Comparison of ENCODE assay signal across 1 cellular context in the genomic region with DNA sequence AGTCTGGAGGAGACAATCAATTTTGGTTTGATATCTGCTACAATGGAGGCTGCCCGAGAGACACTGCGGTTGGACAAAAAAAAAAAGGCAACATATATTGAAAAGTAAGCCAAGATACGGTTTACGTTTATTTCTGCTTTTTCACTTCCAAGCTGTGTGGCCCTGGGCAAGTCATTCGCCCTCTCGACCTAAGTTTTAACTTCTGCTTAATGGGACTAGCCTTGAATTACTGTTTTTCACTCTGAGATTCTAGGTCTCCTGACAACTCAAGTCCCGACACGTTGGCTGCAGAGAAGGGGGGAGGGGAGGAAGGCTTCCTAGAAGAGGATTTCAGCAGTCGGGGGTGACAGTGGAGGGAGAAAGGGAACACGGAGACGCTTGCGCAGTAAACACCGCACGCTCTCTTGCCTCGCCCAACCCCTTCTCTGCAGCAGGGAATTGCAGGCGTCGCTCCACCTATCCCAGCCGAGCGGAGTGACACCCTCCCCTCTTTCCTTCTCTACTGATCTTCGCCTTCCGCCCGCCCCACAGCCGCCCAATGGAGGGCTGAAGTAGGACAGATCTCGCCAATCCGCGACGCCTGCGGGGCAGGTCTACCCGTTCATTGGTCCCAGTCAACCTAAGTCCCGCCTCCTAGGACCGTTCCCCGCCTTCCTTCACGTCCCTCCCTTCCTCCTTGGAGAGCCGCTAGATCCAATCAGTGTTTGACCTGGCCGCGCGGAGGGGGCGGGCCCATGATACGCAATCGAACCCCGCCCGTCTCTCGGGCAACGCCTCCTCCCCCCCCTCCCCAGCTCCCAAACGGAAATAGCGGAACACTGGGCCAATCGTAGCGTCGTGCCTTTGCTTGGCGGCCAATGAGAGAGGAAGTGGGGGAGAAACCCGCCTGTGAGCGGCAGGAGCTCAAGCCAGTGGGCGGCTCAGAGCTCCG.
TF ChIP-seq lines count a peak whose summit lies in the region.

No MANE protein-coding gene starts in this region.

TF ChIP-seq in IMR-90, 13 proteins besides CTCF, POLR2A, EP300 and RAD21:
- TF ChIP-seq SMC3 (IDR thresholded peaks at IDR 0.05; ENCODE audit: low read depth, low read length), result no peak
- TF ChIP-seq, protein P1, sequence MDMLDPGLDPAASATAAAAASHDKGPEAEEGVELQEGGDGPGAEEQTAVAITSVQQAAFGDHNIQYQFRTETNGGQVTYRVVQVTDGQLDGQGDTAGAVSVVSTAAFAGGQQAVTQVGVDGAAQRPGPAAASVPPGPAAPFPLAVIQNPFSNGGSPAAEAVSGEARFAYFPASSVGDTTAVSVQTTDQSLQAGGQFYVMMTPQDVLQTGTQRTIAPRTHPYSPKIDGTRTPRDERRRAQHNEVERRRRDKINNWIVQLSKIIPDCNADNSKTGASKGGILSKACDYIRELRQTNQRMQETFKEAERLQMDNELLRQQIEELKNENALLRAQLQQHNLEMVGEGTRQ (IDR thresholded peaks at IDR 0.05; ENCODE audit: low read depth, low read length), result no peak
- peak; percentile 55 for TF ChIP-seq RCOR1 (IDR thresholded peaks at IDR 0.05; ENCODE audit: insufficient replicate concordance, low read length)
- TF ChIP-seq CHD1 (IDR thresholded peaks at IDR 0.05; ENCODE audit: low read depth, low read length), result no peak
- TF ChIP-seq, protein P2, sequence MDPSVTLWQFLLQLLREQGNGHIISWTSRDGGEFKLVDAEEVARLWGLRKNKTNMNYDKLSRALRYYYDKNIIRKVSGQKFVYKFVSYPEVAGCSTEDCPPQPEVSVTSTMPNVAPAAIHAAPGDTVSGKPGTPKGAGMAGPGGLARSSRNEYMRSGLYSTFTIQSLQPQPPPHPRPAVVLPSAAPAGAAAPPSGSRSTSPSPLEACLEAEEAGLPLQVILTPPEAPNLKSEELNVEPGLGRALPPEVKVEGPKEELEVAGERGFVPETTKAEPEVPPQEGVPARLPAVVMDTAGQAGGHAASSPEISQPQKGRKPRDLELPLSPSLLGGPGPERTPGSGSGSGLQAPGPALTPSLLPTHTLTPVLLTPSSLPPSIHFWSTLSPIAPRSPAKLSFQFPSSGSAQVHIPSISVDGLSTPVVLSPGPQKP (IDR thresholded peaks at IDR 0.05; ENCODE audit: borderline replicate concordance, low read depth, low read length), result no peak
- TF ChIP-seq MXI1 (IDR thresholded peaks at IDR 0.05; ENCODE audit: borderline replicate concordance, low read depth, low read length), result no peak
- TF ChIP-seq MAZ (IDR thresholded peaks at IDR 0.05; ENCODE audit: borderline replicate concordance, low read depth, low read length), result peak; percentile 63
- peak; percentile 75 for TF ChIP-seq CEBPB (IDR thresholded peaks at IDR 0.05; ENCODE audit: low read depth, low read length)
- no peak; the same call in 1 of the 2 replicates for TF ChIP-seq NFE2L2 (IDR thresholded peaks at IDR 0.05; ENCODE audit: low read depth, low read length)
- TF ChIP-seq FOS (IDR thresholded peaks at IDR 0.05; ENCODE audit: low read depth, low read length), result peak; percentile 50
- TF ChIP-seq BHLHE40 (IDR thresholded peaks at IDR 0.05; ENCODE audit: low read depth, low read length), result no peak
